In the genomic region with DNA sequence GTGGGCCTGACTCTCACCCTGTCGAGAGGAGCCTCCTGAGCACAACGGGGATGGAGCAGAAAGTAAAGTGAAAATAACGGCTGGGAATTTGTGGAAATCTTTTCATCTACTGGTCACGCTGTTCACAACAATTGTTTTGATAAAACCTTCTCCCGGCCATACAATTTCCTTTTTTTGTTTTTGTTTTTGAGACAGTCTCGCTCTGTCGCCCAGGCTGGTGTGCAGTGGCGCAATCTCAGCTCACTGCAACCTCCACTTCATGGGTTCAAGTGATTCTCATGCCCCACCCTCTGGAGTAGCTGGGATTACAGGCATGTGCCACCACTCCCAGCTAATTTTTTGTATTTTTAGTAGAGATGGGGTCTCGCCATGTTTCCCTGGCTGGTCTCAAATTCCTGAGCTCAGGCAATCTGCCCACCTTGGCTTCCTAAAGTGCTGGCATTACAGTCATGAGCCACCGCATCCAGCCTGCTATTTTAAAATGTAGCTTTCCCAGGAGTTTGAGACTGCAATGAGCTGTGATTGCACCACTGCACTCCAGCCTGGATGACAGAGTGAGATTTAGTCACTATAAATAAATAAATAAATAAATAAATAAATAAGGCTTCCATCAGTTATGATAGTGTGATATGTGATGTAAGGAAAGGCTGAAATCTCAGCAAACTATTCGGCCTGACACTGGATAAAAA, we compare ENCODE assay signal across 15 cellular contexts.
DNase-seq lines count a peak whose midpoint lies in the region; ATAC-seq, FAIRE-seq and TF ChIP-seq lines count a peak whose summit lies in the region.
"Had no signal": no experiment of that assay in that cellular context is flagged by ENCODE, and none has a peak within 500 bp of the region (broad histone marks: within the 10 kb centered on the region; RNA-seq: fewer than 3 reads in every experiment).

No MANE protein-coding gene starts in this region.

- DNase-seq in right cardiac atrium (peak in 2 of 3 donors; percentile 31 to 48), heart left ventricle (no peak), endothelial cell of umbilical vein (ENCODE audit: low read depth, low spot score) (no peak), thyroid gland (peak; percentile 47 to 51), SK-N-SH (no peak), NCI-H2029 (lab: John Stamatoyannopoulos, UW) (no peak)
- DNase-seq: activated CD4-positive, alpha-beta T cell treated with anti-CD3 and anti-CD28 coated beads for 4 hours; activated naive CD4-positive, alpha-beta T cell; GOT3; NCI-H2107; stimulated activated naive CD8-positive, alpha-beta T cell treated with anti-CD3 and anti-CD28 coated beads, Interleukin-15, Interleukin-2, amounts not matched to agents 100 U/mL and 50 U/mL, for 24 hours had no signal

- H3F3A ChIP-seq in OCI-LY1 (ENCODE audit: insufficient read depth, low read length) (no peaks in the 10 kb centered on the region), SK-N-SH (replicated peaks; ENCODE audit: insufficient read depth) (no peaks in the 10 kb centered on the region)

- no peaks in the 10 kb centered on the region for H3K27me3 ChIP-seq in right cardiac atrium (ENCODE audit: control insufficient read depth, insufficient read depth)
- no peaks in the 10 kb centered on the region for H3K27me3 ChIP-seq in heart left ventricle
- no peaks in the 10 kb centered on the region for H3K27me3 ChIP-seq in OCI-LY1 (ENCODE audit: insufficient read depth, low read length)
- no peaks in the 10 kb centered on the region for H3K27me3 ChIP-seq in endothelial cell of umbilical vein (ENCODE audit: control insufficient read depth in 2 of 2, insufficient read depth in 2 of 2, low read length in 2 of 2)
- H3K27me3 ChIP-seq in thyroid gland, result no peaks in the 10 kb centered on the region
- H3K27me3 ChIP-seq in SK-N-SH (ENCODE audit: insufficient read depth), result no peaks in the 10 kb centered on the region; the same call in 1 of the 2 replicates
- H3K27me3 ChIP-seq: cardiac muscle cell, right lobe of liver had no signal

- no TSS peak for BruUV-seq in endothelial cell of umbilical vein (replicated peaks; lab: Mats Ljungman, UMichigan)

- no peak for TF ChIP-seq EP300 in SK-N-SH (IDR thresholded peaks at IDR 0.05; ENCODE audit: borderline replicate concordance in 1 of 2, low read depth in 1 of 2, low read length in 1 of 2)

- intact Hi-C loops in right cardiac atrium (cut with DNase I), result no loop called here
- intact Hi-C loops in heart left ventricle (cut with DNase I), result no loop called here
- intact Hi-C loops in endothelial cell of umbilical vein (cut with micrococcal nuclease), result no loop called here
- intact Hi-C loops in thyroid gland (cut with DNase I), result no loop called here

- no peaks in the 10 kb centered on the region for H3K9me1 ChIP-seq in endothelial cell of umbilical vein (replicated peaks; ENCODE audit: control insufficient read depth, extremely low read depth, insufficient read depth, low read length)

- POLR2A ChIA-PET in endothelial cell of umbilical vein (lab: Charles Lee), result no interaction called here
- POLR2A ChIA-PET in SK-N-SH (lab: Yijun Ruan, JAX), result no interaction called here

- H3K27ac ChIP-seq in right cardiac atrium (ENCODE audit: low read length), result no peak overlapping the region
- H3K27ac ChIP-seq in heart left ventricle, result peak overlapping the region in 3 of 12 donors; percentile 5 to 70 (median 13)
- peak overlapping the region; percentile 84 for H3K27ac ChIP-seq in OCI-LY1 (ENCODE audit: low read depth, low read length, poor library complexity, severe bottlenecking)
- no peak overlapping the region for H3K27ac ChIP-seq in endothelial cell of umbilical vein (ENCODE audit: insufficient read depth, low read depth, low read length)
- peak overlapping the region in 1 of 3 donors; percentile 59 for H3K27ac ChIP-seq in thyroid gland
- no peak overlapping the region for H3K27ac ChIP-seq in SK-N-SH (ENCODE audit: low read depth in 2 of 2, low read length in 1 of 2)
- H3K27ac ChIP-seq: cardiac muscle cell, right lobe of liver had no signal

- no peaks in the 10 kb centered on the region for H4K20me1 ChIP-seq in OCI-LY1 (ENCODE audit: insufficient read depth, low read length)
- H4K20me1 ChIP-seq in endothelial cell of umbilical vein (replicated peaks; ENCODE audit: control insufficient read depth, extremely low read depth, insufficient read depth, low read length), result no peaks in the 10 kb centered on the region
- H4K20me1 ChIP-seq in SK-N-SH (ENCODE audit: insufficient read depth), result no peaks in the 10 kb centered on the region

- TF ChIP-seq POLR2A in heart left ventricle (IDR thresholded peaks at IDR 0.05), result no peak
- TF ChIP-seq POLR2A in endothelial cell of umbilical vein (IDR thresholded peaks at IDR 0.05; ENCODE audit: low read depth, low read length), result no peak
- no peak for TF ChIP-seq POLR2A in thyroid gland (IDR thresholded peaks at IDR 0.05)

- TF ChIP-seq CTCF in heart left ventricle (IDR thresholded peaks at IDR 0.05) (no peak), OCI-LY1 (IDR thresholded peaks at IDR 0.05; ENCODE audit: low read length) (no peak), endothelial cell of umbilical vein (IDR thresholded peaks at IDR 0.05; ENCODE audit: extremely low read depth in 1 of 2, insufficient read depth in 1 of 2, low read depth in 1 of 2, low read length in 2 of 2) (no peak), thyroid gland (IDR thresholded peaks at IDR 0.05) (no peak), SK-N-SH (IDR thresholded peaks at IDR 0.05) (no peak)

- FAIRE-seq in endothelial cell of umbilical vein (lab: Jason Lieb, UNC), result peak; percentile 57

- H2AFZ ChIP-seq in OCI-LY1 (ENCODE audit: low read length) (peak overlapping the region; percentile 77; the same call in 1 of the 2 replicates), endothelial cell of umbilical vein (ENCODE audit: low read depth, low read length) (peak overlapping the region; percentile 47), SK-N-SH (ENCODE audit: low read depth) (no peak overlapping the region; the same call in 1 of the 2 replicates)

- no peak for ATAC-seq in right cardiac atrium
- no peak for ATAC-seq in heart left ventricle
- no peak for ATAC-seq in GM18868 (IDR thresholded peaks at IDR 0.05; ENCODE audit: unreplicated experiment)
- ATAC-seq: stimulated activated naive CD8-positive, alpha-beta T cell treated with anti-CD3 and anti-CD28 coated beads, Interleukin-15, Interleukin-2, amounts not matched to agents 100 U/mL and 50 U/mL, for 24 hours had no signal

- H3K9me3 ChIP-seq in right cardiac atrium (ENCODE audit: control insufficient read depth, low read length) (no peaks in the 10 kb centered on the region), heart left ventricle (no peaks in the 10 kb centered on the region), OCI-LY1 (ENCODE audit: low read length) (no peaks in the 10 kb centered on the region), endothelial cell of umbilical vein (replicated peaks; ENCODE audit: control insufficient read depth, insufficient read depth, low read length) (no peaks in the 10 kb centered on the region), thyroid gland (no peaks in the 10 kb centered on the region), SK-N-SH (no peaks in the 10 kb centered on the region)
- H3K9me3 ChIP-seq: right lobe of liver had no signal

- H3K4me3 ChIP-seq in right cardiac atrium (ENCODE audit: low read length) (no peak overlapping the region), heart left ventricle (peak overlapping the region in 2 of 12 donors; percentile 4 to 16), OCI-LY1 (ENCODE audit: low read depth, low read length, poor library complexity, severe bottlenecking) (peak overlapping the region; percentile 27), endothelial cell of umbilical vein (replicated peaks in 1 of 3; ENCODE audit: insufficient read depth in 1 of 3, low read depth in 1 of 3, low read length in 3 of 3) (no peak overlapping the region), thyroid gland (replicated peaks in 1 of 3) (no peak overlapping the region), SK-N-SH (ENCODE audit: low read depth in 2 of 2, low read length in 1 of 2) (0 out of 4 replicates have a peak overlapping the region, but pooled peaks of 1 of the 2 experiments have one; percentile 3)
- H3K4me3 ChIP-seq: cardiac muscle cell, right lobe of liver had no signal

- H3K9ac ChIP-seq in OCI-LY1 (ENCODE audit: low read length) (peak overlapping the region; percentile 48), endothelial cell of umbilical vein (replicated peaks; ENCODE audit: extremely low read depth, insufficient read depth, low read length) (no peak overlapping the region), SK-N-SH (no peak overlapping the region)

- no peaks in the 10 kb centered on the region for H3K9me2 ChIP-seq in OCI-LY1 (ENCODE audit: low read depth, low read length)
- H3K9me2 ChIP-seq in SK-N-SH, result no peaks in the 10 kb centered on the region

- no peak for TF ChIP-seq RAD21 in SK-N-SH (IDR thresholded peaks at IDR 0.05; ENCODE audit: low read length)

- CTCF ChIA-PET in endothelial cell of umbilical vein (lab: Charles Lee), result interaction anchor here (0.9 to 1.1 kb wide), 2 partner anchors 49 to 59 kb away, joined by 3 read pairs; no protein-coding TSS in a partner anchor
- CTCF ChIA-PET in SK-N-SH (lab: Yijun Ruan, JAX), result no interaction called here

- peaks cover 1% of the 10 kb centered on the region for H3K4me1 ChIP-seq in right cardiac atrium (ENCODE audit: control insufficient read depth, insufficient read depth, low read length)
- H3K4me1 ChIP-seq in heart left ventricle, result peaks cover 0 to 20% (median 6%) of the 10 kb centered on the region in 12 donors
- peaks cover 37% of the 10 kb centered on the region for H3K4me1 ChIP-seq in OCI-LY1 (ENCODE audit: insufficient read depth, low read length, severe bottlenecking)
- H3K4me1 ChIP-seq in endothelial cell of umbilical vein (ENCODE audit: control insufficient read depth, extremely low read depth, insufficient read depth, low read length), result peaks cover 4% of the 10 kb centered on the region
- peaks cover 13 to 15% of the 10 kb centered on the region in 2 donors for H3K4me1 ChIP-seq in thyroid gland
- H3K4me1 ChIP-seq in SK-N-SH (ENCODE audit: control insufficient read depth in 1 of 2, insufficient read depth in 2 of 2, low read depth in 1 of 2, low read length in 1 of 2), result 0 out of 4 replicates have a peak, but pooled peaks cover 0 to 7% of the 10 kb centered on the region in 2 experiments
- H3K4me1 ChIP-seq: right lobe of liver had no signal

- H3K4me2 ChIP-seq in OCI-LY1 (ENCODE audit: low read length) (peak overlapping the region; percentile 72), endothelial cell of umbilical vein (ENCODE audit: insufficient read depth, low read length) (peak overlapping the region; percentile 35), SK-N-SH (no peak overlapping the region)

- no peaks in the 10 kb centered on the region for H3K36me3 ChIP-seq in heart left ventricle
- H3K36me3 ChIP-seq in OCI-LY1 (ENCODE audit: insufficient read depth, low read length), result no peaks in the 10 kb centered on the region
- no peaks in the 10 kb centered on the region for H3K36me3 ChIP-seq in endothelial cell of umbilical vein (ENCODE audit: control insufficient read depth in 2 of 2, extremely low read depth in 1 of 2, insufficient read depth in 2 of 2, low read length in 2 of 2)
- no peaks in the 10 kb centered on the region for H3K36me3 ChIP-seq in thyroid gland
- H3K36me3 ChIP-seq in SK-N-SH (replicated peaks in 1 of 2; ENCODE audit: control insufficient read depth in 1 of 2, insufficient read depth in 2 of 2, low read length in 1 of 2), result no peaks in the 10 kb centered on the region
- H3K36me3 ChIP-seq: cardiac muscle cell, right lobe of liver had no signal

- H3K79me2 ChIP-seq in OCI-LY1 (ENCODE audit: insufficient read depth, low read length) (no peaks in the 10 kb centered on the region), endothelial cell of umbilical vein (ENCODE audit: control insufficient read depth, insufficient read depth, low read length) (no peaks in the 10 kb centered on the region), SK-N-SH (ENCODE audit: insufficient read depth) (no peaks in the 10 kb centered on the region)

- dilution Hi-C loops in endothelial cell of umbilical vein (cut with MboI; ENCODE audit: extremely low pct_ligation_motif_present, low sequenced_read_pairs), result no loop called here

- WGBS in right cardiac atrium, result 60% methylated on average over 11 of the region's 11 CpGs
- 62 to 64% (median 62%) methylated on average over 11 of the region's 11 CpGs for WGBS in heart left ventricle, 4 donors
- WGBS in thyroid gland, 2 donors, result 34 to 37% methylated on average over 11 of the region's 11 CpGs
- WGBS in SK-N-SH (ENCODE audit: low lambda C conversion rate), result 31% methylated on average over 11 of the region's 11 CpGs

Comparison
In these comparisons a context has a peak if more than half of its experiments do, and no peak if none do; other contexts are left out.
1. DNase-seq: peak in right cardiac atrium (2 of 3) and thyroid gland (2 of 2); none in heart left ventricle (0 of 5), endothelial cell of umbilical vein (single experiment), SK-N-SH (single experiment) and NCI-H2029 (single experiment).